ENCODE assay signal across 29 cellular contexts in genomic region chr12:67419810-67420209, GRCh38.
A peak's percentile ranks its signal among the peaks of the same experiment; 100 is the strongest.
DNase-seq lines count a peak whose midpoint lies in the region; ATAC-seq lines count a peak whose summit lies in the region.
"Had no signal": no experiment of that assay in that cellular context is flagged by ENCODE, and none has a peak within 500 bp of the region (broad histone marks: within the 10 kb centered on the region; RNA-seq: fewer than 3 reads in every experiment).

No MANE protein-coding gene starts in this region.

- peaks cover 0 to 3% of the 10 kb centered on the region in 2 donors for H3K9me3 Mint-ChIP-seq in stimulated activated naive B cell treated with anti-CD40 and anti-IgM and Interleukin-4, amounts not matched to agents 10 μg/mL and 1 μg/mL and 100 μg/mL, for 72 hours
- H3K9me3 Mint-ChIP-seq: activated T-helper 17 cell treated with anti-CD3 and anti-CD28 coated beads, Interleukin-2, amount 50 U/mL, for 72 hours; HFFc6; stimulated activated effector memory CD8-positive, alpha-beta T cell treated with anti-CD3 and anti-CD28 coated beads, Interleukin-12 subunit alpha, Interleukin-12 subunit beta, amount 100 ng/mL, for 72 hours had no signal

- H3K4me3 Mint-ChIP-seq in stimulated activated naive B cell treated with anti-CD40 and anti-IgM and Interleukin-4, amounts not matched to agents 10 μg/mL and 1 μg/mL and 100 μg/mL, for 72 hours = no peak overlapping the region
- H3K4me3 Mint-ChIP-seq: activated naive CD8-positive, alpha-beta T cell; activated T-helper 17 cell treated with anti-CD3 and anti-CD28 coated beads, Interleukin-2, amount 50 U/mL, for 72 hours; HFFc6; stimulated activated effector memory CD8-positive, alpha-beta T cell treated with anti-CD3 and anti-CD28 coated beads, Interleukin-12 subunit alpha, Interleukin-12 subunit beta, amount 100 ng/mL, for 72 hours had no signal

- ATAC-seq in stimulated activated naive B cell treated with anti-CD40 and anti-IgM and Interleukin-4, amounts not matched to agents 10 μg/mL and 1 μg/mL and 100 μg/mL, for 72 hours (replicated peaks) = no peak
- no peak for ATAC-seq in GM19395 (IDR thresholded peaks at IDR 0.05; ENCODE audit: unreplicated experiment)
- ATAC-seq in HG03135 (IDR thresholded peaks at IDR 0.05; ENCODE audit: unreplicated experiment) = no peak
- ATAC-seq: activated T-helper 17 cell treated with anti-CD3 and anti-CD28 coated beads, Interleukin-2, amount 50 U/mL, for 72 hours; left cardiac atrium; right lobe of liver; stimulated activated effector memory CD8-positive, alpha-beta T cell treated with anti-CD3 and anti-CD28 coated beads, Interleukin-12 subunit alpha, Interleukin-12 subunit beta, amount 100 ng/mL, for 72 hours had no signal

- no peak overlapping the region for H3K27ac ChIP-seq in iPS DF 6.9 (ENCODE audit: low read length)
- H3K27ac ChIP-seq: ascending aorta, C4-2B, cardiac muscle cell, coronary artery, HL-60, neutrophil, Peyer's patch, right lobe of liver had no signal

- WGBS in iPS DF 6.9 (ENCODE audit: insufficient coverage, insufficient read length) = no CpG with 5 or more reads among the region's 7 CpGs

- no peaks in the 10 kb centered on the region for H3K36me3 ChIP-seq in iPS DF 6.9 (ENCODE audit: control insufficient read depth, insufficient read depth, low read length)
- H3K36me3 ChIP-seq: ascending aorta, cardiac muscle cell, neutrophil, Peyer's patch, right lobe of liver had no signal

- no peak overlapping the region for H3K4me3 ChIP-seq in iPS DF 6.9 (ENCODE audit: low read length)
- H3K4me3 ChIP-seq: ascending aorta, cardiac muscle cell, coronary artery, Peyer's patch, right lobe of liver had no signal

- H3K9me3 ChIP-seq in iPS DF 6.9 (ENCODE audit: control insufficient read depth, insufficient read depth, low read length) = no peaks in the 10 kb centered on the region
- H3K9me3 ChIP-seq: ascending aorta, neutrophil, Peyer's patch, right lobe of liver had no signal

- H3K4me1 Mint-ChIP-seq in stimulated activated naive B cell treated with anti-CD40 and anti-IgM and Interleukin-4, amounts not matched to agents 10 μg/mL and 1 μg/mL and 100 μg/mL, for 72 hours = no peaks in the 10 kb centered on the region
- H3K4me1 Mint-ChIP-seq: activated T-helper 17 cell treated with anti-CD3 and anti-CD28 coated beads, Interleukin-2, amount 50 U/mL, for 72 hours; stimulated activated effector memory CD8-positive, alpha-beta T cell treated with anti-CD3 and anti-CD28 coated beads, Interleukin-12 subunit alpha, Interleukin-12 subunit beta, amount 100 ng/mL, for 72 hours had no signal

- peak overlapping the region; percentile 6 for H3K27ac Mint-ChIP-seq in stimulated activated naive B cell treated with anti-CD40 and anti-IgM and Interleukin-4, amounts not matched to agents 10 μg/mL and 1 μg/mL and 100 μg/mL, for 72 hours
- H3K27ac Mint-ChIP-seq: activated naive CD8-positive, alpha-beta T cell; activated T-helper 17 cell treated with anti-CD3 and anti-CD28 coated beads, Interleukin-2, amount 50 U/mL, for 72 hours; HFFc6; progenitor cell of endocrine pancreas; stimulated activated effector memory CD8-positive, alpha-beta T cell treated with anti-CD3 and anti-CD28 coated beads, Interleukin-12 subunit alpha, Interleukin-12 subunit beta, amount 100 ng/mL, for 72 hours had no signal

- peak; percentile 42 for DNase-seq in NCI-H1417 treated with DMSO at 0.1 percent for 48 hours (lab: John Stamatoyannopoulos, UW)
- peak; percentile 24 for DNase-seq in NCI-H2171 (lab: John Stamatoyannopoulos, UW)
- peak; percentile 47 for DNase-seq in iPS DF 6.9 (ENCODE audit: low read depth, low spot score)
- DNase-seq in stimulated activated naive B cell treated with anti-CD40 and anti-IgM and Interleukin-4, amounts not matched to agents 10 μg/mL and 1 μg/mL and 100 μg/mL, for 72 hours = no peak
- DNase-seq in activated T-cell treated with anti-CD3 and anti-CD28 coated beads for 4 hours = no peak
- DNase-seq: activated CD4-positive, CD25-positive, alpha-beta regulatory T cell; effector memory CD4-positive, alpha-beta T cell; erythroblast; HFFc6; left cardiac atrium; mammary epithelial cell; Peyer's patch; right lobe of liver; SHP77 treated with DMSO at 0.1 percent for 48 hours; stimulated activated CD4-positive, alpha-beta T cell treated with anti-CD3 and anti-CD28 coated beads, Interleukin-12 subunit alpha, Interleukin-12 subunit beta, amount 100 ng/mL, for 4 hours; stimulated activated CD4-positive, alpha-beta T cell treated with anti-CD3 and anti-CD28 coated beads, Interleukin-4, amount 100 ng/mL, for 1 hour; substantia nigra had no signal

- no peaks in the 10 kb centered on the region for H3K36me3 Mint-ChIP-seq in stimulated activated naive B cell treated with anti-CD40 and anti-IgM and Interleukin-4, amounts not matched to agents 10 μg/mL and 1 μg/mL and 100 μg/mL, for 72 hours
- H3K36me3 Mint-ChIP-seq: activated naive CD8-positive, alpha-beta T cell; stimulated activated effector memory CD8-positive, alpha-beta T cell treated with anti-CD3 and anti-CD28 coated beads, Interleukin-12 subunit alpha, Interleukin-12 subunit beta, amount 100 ng/mL, for 72 hours had no signal

- H3K4me1 ChIP-seq in iPS DF 6.9 (ENCODE audit: control insufficient read depth, insufficient read depth, low read length) = no peaks in the 10 kb centered on the region; the same call in 1 of the 2 replicates
- H3K4me1 ChIP-seq: ascending aorta, Peyer's patch, right lobe of liver had no signal

- peaks cover 4 to 6% of the 10 kb centered on the region in 2 donors for H3K27me3 Mint-ChIP-seq in stimulated activated naive B cell treated with anti-CD40 and anti-IgM and Interleukin-4, amounts not matched to agents 10 μg/mL and 1 μg/mL and 100 μg/mL, for 72 hours

- H3K27me3 ChIP-seq in iPS DF 6.9 (ENCODE audit: control insufficient read depth, insufficient read depth, low read length) = no peaks in the 10 kb centered on the region
- H3K27me3 ChIP-seq: ascending aorta, cardiac muscle cell, neutrophil, Peyer's patch, right lobe of liver had no signal

Comparison
In these comparisons a context has a peak if more than half of its experiments do, and no peak if none do; other contexts are left out.
1. DNase-seq: peak in NCI-H1417 treated with DMSO at 0.1 percent for 48 hours (single experiment), NCI-H2171 (single experiment) and iPS DF 6.9 (single experiment); none in stimulated activated naive B cell treated with anti-CD40 and anti-IgM and Interleukin-4, amounts not matched to agents 10 μg/mL and 1 μg/mL and 100 μg/mL, for 72 hours (single experiment) and activated T-cell treated with anti-CD3 and anti-CD28 coated beads for 4 hours (single experiment).